16 cellular contexts compared by ENCODE assay signal in the genomic region with DNA sequence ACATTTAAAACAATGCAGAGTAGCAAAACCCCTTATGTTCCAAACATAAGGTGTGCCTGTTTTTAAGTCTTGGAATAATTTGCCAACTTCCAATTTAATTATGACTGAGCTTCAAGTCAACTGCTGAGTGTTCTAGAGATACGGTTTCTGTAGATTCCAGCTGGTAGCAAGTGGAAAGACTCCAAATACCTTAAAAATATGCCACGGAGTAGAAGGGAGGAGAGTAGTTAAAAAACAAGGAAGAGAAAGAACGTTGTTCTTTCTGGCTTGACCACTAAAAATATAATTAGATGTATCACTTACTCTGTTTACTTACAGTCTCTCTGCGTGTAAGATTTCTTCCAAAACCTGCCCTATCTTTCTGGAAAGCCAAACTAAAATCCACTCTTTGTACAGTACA. TPM values are rescaled to one million over a fixed set of nuclear protein-coding genes. Genes with fewer than 3 reads are reported as not detected.
A peak's percentile ranks its signal among the peaks of the same experiment; 100 is the strongest.
DNase-seq lines count a peak whose midpoint lies in the region; ATAC-seq, FAIRE-seq and TF ChIP-seq lines count a peak whose summit lies in the region.
"Had no signal": no experiment of that assay in that cellular context is flagged by ENCODE, and none has a peak within 500 bp of the region (broad histone marks: within the 10 kb centered on the region; RNA-seq: fewer than 3 reads in every experiment).

No MANE protein-coding gene starts in this region.

- BruUV-seq in Caco-2 (replicated peaks; lab: Mats Ljungman, UMichigan) (no TSS peak), endothelial cell of umbilical vein (replicated peaks; lab: Mats Ljungman, UMichigan) (no TSS peak)

- H3K27ac Mint-ChIP-seq in Caco-2 (ENCODE audit: unreplicated experiment) (peak overlapping the region; percentile 45), osteocyte (ENCODE audit: unreplicated experiment) (peak overlapping the region; percentile 10)
- H3K27ac Mint-ChIP-seq: activated naive CD8-positive, alpha-beta T cell treated with anti-CD3 and anti-CD28 coated beads, Interleukin-2, amount 10 ng/mL, durations not matched to agents 7 days and 5 days; stimulated activated naive CD8-positive, alpha-beta T cell treated with anti-CD3 and anti-CD28 coated beads, Interleukin-15, Interleukin-2, amounts not matched to agents 100 ng/mL and 50 ng/mL, for 24 hours had no signal

- H3K27me3 Mint-ChIP-seq in Caco-2 (ENCODE audit: insufficient read depth, unreplicated experiment) (no peaks in the 10 kb centered on the region), osteocyte (ENCODE audit: unreplicated experiment) (no peaks in the 10 kb centered on the region)
- H3K27me3 Mint-ChIP-seq: stimulated activated naive CD8-positive, alpha-beta T cell treated with anti-CD3 and anti-CD28 coated beads, Interleukin-15, Interleukin-2, amounts not matched to agents 100 ng/mL and 50 ng/mL, for 24 hours had no signal

- H3K4me3 ChIP-seq in Caco-2 (ENCODE audit: low read depth, low read length) (no peak overlapping the region), SK-N-MC (peak overlapping the region; percentile 51), endothelial cell of umbilical vein (replicated peaks in 1 of 3; ENCODE audit: insufficient read depth in 1 of 3, low read depth in 1 of 3, low read length in 3 of 3) (peak overlapping the region in 2 of 3 experiments; percentile 4 to 68)
- H3K4me3 ChIP-seq: colonic mucosa, GM23248 had no signal

- DNase-seq in Caco-2 (no peak), SK-N-MC (ENCODE audit: low read depth, low spot score) (no peak), endothelial cell of umbilical vein (ENCODE audit: low read depth, low spot score) (peak; percentile 56), osteocyte (ENCODE audit: extremely low spot score, unreplicated experiment) (no peak), left colon (no peak), SIG-M5 (lab: John Stamatoyannopoulos, UW) (no peak), NCI-H2029 (lab: John Stamatoyannopoulos, UW) (no peak)
- no peak for DNase-seq in activated T-cell treated with anti-CD3 and anti-CD28 coated beads, Interleukin-2, amount 50 U/mL, for 48 hours
- DNase-seq: activated naive CD8-positive, alpha-beta T cell treated with anti-CD3 and anti-CD28 coated beads, Interleukin-2, amount 10 ng/mL, durations not matched to agents 7 days and 5 days; AML-193; colonic mucosa; GM23248; NCI-H1048; NCI-H226 had no signal

- ATAC-seq in left colon = no peak

- TF ChIP-seq CTCF in Caco-2 (IDR thresholded peaks at IDR 0.05; ENCODE audit: insufficient read depth in 1 of 2, low read depth in 1 of 2, low read length in 1 of 2, severe bottlenecking in 1 of 2, unreplicated experiment in 1 of 2) (no peak), endothelial cell of umbilical vein (IDR thresholded peaks at IDR 0.05; ENCODE audit: extremely low read depth in 1 of 2, insufficient read depth in 1 of 2, low read depth in 1 of 2, low read length in 2 of 2) (no peak), osteocyte (IDR thresholded peaks at IDR 0.05) (no peak)

- H3K27ac ChIP-seq in SK-N-MC (peak overlapping the region; percentile 17; the same call in 1 of the 2 replicates), endothelial cell of umbilical vein (ENCODE audit: insufficient read depth, low read depth, low read length) (peak overlapping the region; percentile 92)
- H3K27ac ChIP-seq: GM23248, neutrophil had no signal

- H3K9me3 ChIP-seq in Caco-2 (no peaks in the 10 kb centered on the region), SK-N-MC (ENCODE audit: low read depth, low read length) (no peaks in the 10 kb centered on the region), endothelial cell of umbilical vein (replicated peaks; ENCODE audit: control insufficient read depth, insufficient read depth, low read length) (no peaks in the 10 kb centered on the region)
- H3K9me3 ChIP-seq: colonic mucosa, neutrophil had no signal

- H3K9ac ChIP-seq in SK-N-MC (ENCODE audit: insufficient read length) = no peak overlapping the region
- peak overlapping the region; percentile 89 for H3K9ac ChIP-seq in endothelial cell of umbilical vein (replicated peaks; ENCODE audit: extremely low read depth, insufficient read depth, low read length)
- H3K9ac ChIP-seq: GM23248 had no signal

- H3K4me2 ChIP-seq in endothelial cell of umbilical vein (ENCODE audit: insufficient read depth, low read length) = peak overlapping the region; percentile 89

- H3K9me3 Mint-ChIP-seq in Caco-2 (ENCODE audit: unreplicated experiment) = no peaks in the 10 kb centered on the region
- H3K9me3 Mint-ChIP-seq in osteocyte (ENCODE audit: unreplicated experiment) = no peaks in the 10 kb centered on the region
- H3K9me3 Mint-ChIP-seq: activated naive CD8-positive, alpha-beta T cell treated with anti-CD3 and anti-CD28 coated beads, Interleukin-2, amount 10 ng/mL, durations not matched to agents 7 days and 5 days; stimulated activated naive CD8-positive, alpha-beta T cell treated with anti-CD3 and anti-CD28 coated beads, Interleukin-15, Interleukin-2, amounts not matched to agents 100 ng/mL and 50 ng/mL, for 24 hours had no signal

- H3K36me3 ChIP-seq in Caco-2 (ENCODE audit: control insufficient read depth, insufficient read depth, low read length) (no peaks in the 10 kb centered on the region), SK-N-MC (ENCODE audit: insufficient read depth, low read length) (no peaks in the 10 kb centered on the region), endothelial cell of umbilical vein (ENCODE audit: control insufficient read depth in 2 of 2, extremely low read depth in 1 of 2, insufficient read depth in 2 of 2, low read length in 2 of 2) (no peaks in the 10 kb centered on the region)
- H3K36me3 ChIP-seq: colonic mucosa, neutrophil had no signal

- no peaks in the 10 kb centered on the region for H3K36me3 Mint-ChIP-seq in Caco-2 (ENCODE audit: insufficient read depth, unreplicated experiment)
- H3K36me3 Mint-ChIP-seq in osteocyte (ENCODE audit: unreplicated experiment) = peaks cover under 1% of the 10 kb centered on the region
- H3K36me3 Mint-ChIP-seq: activated naive CD8-positive, alpha-beta T cell treated with anti-CD3 and anti-CD28 coated beads, Interleukin-2, amount 10 ng/mL, durations not matched to agents 7 days and 5 days had no signal

- dilution Hi-C loops in endothelial cell of umbilical vein (cut with MboI; ENCODE audit: extremely low pct_ligation_motif_present, low sequenced_read_pairs) = loop anchor here (25.0 kb wide), 1 partner anchor 120 kb away; no protein-coding TSS in a partner anchor

- POLR2A ChIA-PET in Caco-2 (lab: Charles Lee) (no interaction called here), endothelial cell of umbilical vein (lab: Charles Lee) (no interaction called here)

- peak overlapping the region; percentile 68 for H2AFZ ChIP-seq in endothelial cell of umbilical vein (ENCODE audit: low read depth, low read length)
- H2AFZ ChIP-seq: GM23248 had no signal

- no peak for TF ChIP-seq POLR2A in endothelial cell of umbilical vein (IDR thresholded peaks at IDR 0.05; ENCODE audit: low read depth, low read length)

- H3K79me2 ChIP-seq in endothelial cell of umbilical vein (ENCODE audit: control insufficient read depth, insufficient read depth, low read length) = no peaks in the 10 kb centered on the region

- H3K4me1 ChIP-seq in Caco-2 (peaks cover 42% of the 10 kb centered on the region), endothelial cell of umbilical vein (ENCODE audit: control insufficient read depth, extremely low read depth, insufficient read depth, low read length) (peaks cover 45% of the 10 kb centered on the region)

- CTCF ChIA-PET in Caco-2 (lab: Charles Lee) (no interaction called here), endothelial cell of umbilical vein (lab: Charles Lee) (interaction anchor here (1.0 to 6.8 kb wide), 9 partner anchors 11 to 211 kb away, joined by 3 to 54 read pairs (median 4); partner anchors contain the start of gene FHIP2A)

- H3K4me1 Mint-ChIP-seq in Caco-2 (ENCODE audit: low read depth, unreplicated experiment) = peaks cover 30% of the 10 kb centered on the region
- H3K4me1 Mint-ChIP-seq in osteocyte (ENCODE audit: unreplicated experiment) = peaks cover 55% of the 10 kb centered on the region
- H3K4me1 Mint-ChIP-seq: activated naive CD8-positive, alpha-beta T cell treated with anti-CD3 and anti-CD28 coated beads, Interleukin-2, amount 10 ng/mL, durations not matched to agents 7 days and 5 days had no signal

- intact Hi-C loops in Caco-2 (cut with micrococcal nuclease; ENCODE audit: unreplicated experiment) (no loop called here), endothelial cell of umbilical vein (cut with micrococcal nuclease) (no loop called here), left colon (cut with DNase I, micrococcal nuclease) (no loop called here)

- H4K20me1 ChIP-seq in endothelial cell of umbilical vein (replicated peaks; ENCODE audit: control insufficient read depth, extremely low read depth, insufficient read depth, low read length) = no peaks in the 10 kb centered on the region

- peak overlapping the region; percentile 15 for H3K4me3 Mint-ChIP-seq in Caco-2 (ENCODE audit: unreplicated experiment)
- no peak overlapping the region for H3K4me3 Mint-ChIP-seq in osteocyte (ENCODE audit: unreplicated experiment)
- H3K4me3 Mint-ChIP-seq: activated naive CD8-positive, alpha-beta T cell treated with anti-CD3 and anti-CD28 coated beads, Interleukin-2, amount 10 ng/mL, durations not matched to agents 7 days and 5 days; stimulated activated naive CD8-positive, alpha-beta T cell treated with anti-CD3 and anti-CD28 coated beads, Interleukin-15, Interleukin-2, amounts not matched to agents 100 ng/mL and 50 ng/mL, for 24 hours had no signal

- H3K27me3 ChIP-seq in Caco-2 (replicated peaks; ENCODE audit: control insufficient read depth, insufficient read depth, low read length) (no peaks in the 10 kb centered on the region), endothelial cell of umbilical vein (ENCODE audit: control insufficient read depth in 2 of 2, insufficient read depth in 2 of 2, low read length in 2 of 2) (no peaks in the 10 kb centered on the region)
- H3K27me3 ChIP-seq: colonic mucosa had no signal

- H3K9me1 ChIP-seq in endothelial cell of umbilical vein (replicated peaks; ENCODE audit: control insufficient read depth, extremely low read depth, insufficient read depth, low read length) = no peaks in the 10 kb centered on the region

- FAIRE-seq in endothelial cell of umbilical vein (lab: Jason Lieb, UNC) = no peak

TF ChIP-seq in endothelial cell of umbilical vein, 7 proteins besides CTCF, POLR2A, EP300 and RAD21 (continues in another document):
- TF ChIP-seq JUN (IDR thresholded peaks at IDR 0.05; ENCODE audit: borderline replicate concordance, insufficient read depth, insufficient read length, low read depth) = no peak

RNA-seq across cellular contexts. Expression of gene ABLIM1, which starts 24.5 kb away (rescaled TPM):
- total RNA-seq in Caco-2 (2022) (71.7 and 79.3 TPM in 2 replicates), endothelial cell of umbilical vein (111 and 128 TPM in 2 replicates), osteocyte (39.0 and 43.3 TPM in 2 replicates), left colon (100 to 1,000 TPM; 107 to 118 TPM)
- polyA plus RNA-seq in endothelial cell of umbilical vein = 202 and 235 TPM in 2 replicates
- polyA plus RNA-seq in endothelial cell of umbilical vein (2011; cell fraction: cytosol; rRNA removed) = 70.1 and 75.0 TPM in 2 replicates
- 155 and 160 TPM in 2 replicates for polyA plus RNA-seq in endothelial cell of umbilical vein (2011; cell fraction: nucleus; rRNA removed)
- 56.4 and 63.6 TPM in 2 replicates for polyA plus RNA-seq in endothelial cell of umbilical vein (2012)
- polyA minus RNA-seq in endothelial cell of umbilical vein = 467 and 488 TPM in 2 replicates
- polyA minus RNA-seq in endothelial cell of umbilical vein (2011; cell fraction: cytosol; rRNA and poly(A)+ RNA removed) = 79.5 TPM
- 282 and 347 TPM in 2 replicates for polyA minus RNA-seq in endothelial cell of umbilical vein (2011; cell fraction: nucleus; rRNA and poly(A)+ RNA removed)
